Comparison of ENCODE assay signal across 1 cellular context in genomic region chr12:124407074-124407473, GRCh38.
TF ChIP-seq lines count a peak whose summit lies in the region.

No MANE protein-coding gene starts in this region.

TF ChIP-seq in WTC11, 78 proteins besides CTCF, POLR2A, EP300 and RAD21 (continued from another document):
- no peak for TF ChIP-seq PREB (CRISPR knock-in tag; IDR thresholded peaks at IDR 0.05; ENCODE audit: borderline replicate concordance)
- no peak for TF ChIP-seq ZNF416 (CRISPR knock-in tag; IDR thresholded peaks at IDR 0.05)
- TF ChIP-seq ATF2 (CRISPR knock-in tag; IDR thresholded peaks at IDR 0.05; ENCODE audit: borderline replicate concordance, low read depth), result no peak
- no peak for TF ChIP-seq ETV6 (CRISPR knock-in tag; IDR thresholded peaks at IDR 0.05)
- no peak for TF ChIP-seq ZNF532 (CRISPR knock-in tag; IDR thresholded peaks at IDR 0.05; ENCODE audit: borderline replicate concordance)
- TF ChIP-seq NR1H2 (CRISPR knock-in tag; IDR thresholded peaks at IDR 0.05), result no peak
